In genomic region chr19:13804830-13805683, GRCh38 we compare ENCODE assay signal across 9 cellular contexts. TPM values are rescaled to one million over a fixed set of nuclear protein-coding genes. Genes with fewer than 3 reads are reported as not detected.
DNase-seq lines count a peak whose midpoint lies in the region; ATAC-seq and TF ChIP-seq lines count a peak whose summit lies in the region.
"Had no signal": no experiment of that assay in that cellular context is flagged by ENCODE, and none has a peak within 500 bp of the region (broad histone marks: within the 10 kb centered on the region; RNA-seq: fewer than 3 reads in every experiment).

No MANE protein-coding gene starts in this region.

- H3K27me3 ChIP-seq in aorta (ENCODE audit: control insufficient read depth in 1 of 2, insufficient read depth in 2 of 2, low read length in 1 of 2) = no peaks in the 10 kb centered on the region

- WGBS in aorta, 2 donors = 75% methylated on average over 35 of the region's 35 CpGs

- H3K9me3 Mint-ChIP-seq in progenitor cell of endocrine pancreas (ENCODE audit: low read depth) = no peaks in the 10 kb centered on the region

- TF ChIP-seq CTCF in GM12874 (IDR thresholded peaks at IDR 0.05; ENCODE audit: insufficient read depth, low read depth, low read length) = 0 out of 2 replicates have a peak, but pooled peaks have one; percentile 11
- TF ChIP-seq CTCF in RWPE1 (conservative IDR thresholded peaks at IDR 0.05; ENCODE audit: low read depth) = no peak
- peak; percentile 49 for TF ChIP-seq CTCF in progenitor cell of endocrine pancreas (IDR thresholded peaks at IDR 0.05; ENCODE audit: unreplicated experiment)

- no peak for ATAC-seq in HG03521 (IDR thresholded peaks at IDR 0.05; ENCODE audit: unreplicated experiment)
- ATAC-seq in aorta (ENCODE audit: low FRiP score) = no peak

- no peak overlapping the region for H3K4me3 Mint-ChIP-seq in progenitor cell of endocrine pancreas (ENCODE audit: low read depth)

- H3K27ac Mint-ChIP-seq in progenitor cell of endocrine pancreas = no peak overlapping the region

- no peaks in the 10 kb centered on the region for H3K27me3 Mint-ChIP-seq in progenitor cell of endocrine pancreas

- H3K4me1 Mint-ChIP-seq in progenitor cell of endocrine pancreas (ENCODE audit: low read depth) = no peaks in the 10 kb centered on the region

- POLR2A ChIA-PET in RWPE1 (lab: Yijun Ruan, JAX; ENCODE audit: low non-redundant PET) = no interaction called here

- H3K4me3 ChIP-seq in aorta (ENCODE audit: low read length in 2 of 2) = no peak overlapping the region
- H3K4me3 ChIP-seq: lung had no signal

- H3K27ac ChIP-seq in RWPE1 (peak overlapping the region; percentile 70), aorta (ENCODE audit: low read depth in 1 of 2, low read length in 2 of 2) (no peak overlapping the region)

- intact Hi-C loops in aorta (cut with DNase I) = no loop called here

- DNase-seq in RWPE1 (ENCODE audit: low spot score) = no peak
- peak; percentile 11 for DNase-seq in globus pallidus (ENCODE audit: low spot score)
- DNase-seq in progenitor cell of endocrine pancreas (ENCODE audit: low spot score, unreplicated experiment) = no peak
- no peak for DNase-seq in activated gamma-delta T cell treated with Interleukin-2 at 50 U/mL for 16 hours
- no peak for DNase-seq in aorta
- DNase-seq: NCI-H187 had no signal

- CTCF ChIA-PET in RWPE1 (lab: Yijun Ruan, JAX) = interaction anchor here (0.5 kb wide), 1 partner anchor 79 kb away, joined by 3 read pairs; no protein-coding TSS in a partner anchor

- H3K36me3 ChIP-seq in aorta (ENCODE audit: control insufficient read depth in 1 of 2, insufficient read depth in 2 of 2, low read length in 1 of 2) = no peaks in the 10 kb centered on the region

- H3K9me3 ChIP-seq in aorta (ENCODE audit: control insufficient read depth, low read length) = no peaks in the 10 kb centered on the region

- H3K36me3 Mint-ChIP-seq in progenitor cell of endocrine pancreas (ENCODE audit: insufficient read depth) = peaks cover 19% of the 10 kb centered on the region

- H3K4me1 ChIP-seq in aorta (ENCODE audit: control insufficient read depth in 1 of 2, insufficient read depth in 2 of 2, low read length in 2 of 2) = no peaks in the 10 kb centered on the region

RNA-seq across cellular contexts. Expression of gene ZSWIM4, which starts 9.8 kb away (rescaled TPM):
- total RNA-seq in progenitor cell of endocrine pancreas (30.9 and 34.6 TPM in 2 replicates), aorta (10 to 100 TPM; 11.2 to 12.1 TPM)
- polyA plus RNA-seq in aorta = 1 to 10 TPM; 2.5 to 3.1 TPM

RNA-seq across cellular contexts. Expression of gene C19orf53, which starts 30.8 kb away (rescaled TPM):
- total RNA-seq in progenitor cell of endocrine pancreas (78.4 and 90.1 TPM in 2 replicates), aorta (10 to 100 TPM; 57.8 to 58.1 TPM)
- polyA plus RNA-seq in aorta = 100 to 1,000 TPM; 107 to 172 TPM

RNA-seq across cellular contexts. Expression of gene MRI1, which starts 40.7 kb away (rescaled TPM):
- 20.3 and 23.0 TPM in 2 replicates for total RNA-seq in progenitor cell of endocrine pancreas
- total RNA-seq in aorta = 10 to 100 TPM; 25.5 to 44.6 TPM
- 10 to 100 TPM in 1 of 2 donors, 1 to 10 TPM in 1; 5.8 to 66.5 TPM for polyA plus RNA-seq in aorta
